ENCODE assay signal across 1 cellular context in genomic region chr9:109194157-109194556, GRCh38.
TF ChIP-seq lines count a peak whose summit lies in the region.

No MANE protein-coding gene starts in this region.

TF ChIP-seq in IMR-90, 13 proteins besides CTCF, POLR2A, EP300 and RAD21:
- TF ChIP-seq CEBPB (IDR thresholded peaks at IDR 0.05; ENCODE audit: low read depth, low read length) = no peak
- no peak for TF ChIP-seq NFE2L2 (IDR thresholded peaks at IDR 0.05; ENCODE audit: low read depth, low read length)
- TF ChIP-seq RCOR1 (IDR thresholded peaks at IDR 0.05; ENCODE audit: insufficient replicate concordance, low read length) = no peak
- TF ChIP-seq SMC3 (IDR thresholded peaks at IDR 0.05; ENCODE audit: low read depth, low read length) = no peak
- no peak for TF ChIP-seq BHLHE40 (IDR thresholded peaks at IDR 0.05; ENCODE audit: low read depth, low read length)
